Comparison of ENCODE assay signal across 10 cellular contexts in genomic region chr12:113424915-113425823, GRCh38. TPM values are rescaled to one million over a fixed set of nuclear protein-coding genes. Genes with fewer than 3 reads are reported as not detected.
A peak's percentile ranks its signal among the peaks of the same experiment; 100 is the strongest.
DNase-seq lines count a peak whose midpoint lies in the region; ATAC-seq and TF ChIP-seq lines count a peak whose summit lies in the region.
"Had no signal": no experiment of that assay in that cellular context is flagged by ENCODE, and none has a peak within 500 bp of the region (broad histone marks: within the 10 kb centered on the region; RNA-seq: fewer than 3 reads in every experiment).

No MANE protein-coding gene starts in this region.

- peaks cover 0 to 21% (median 14%) of the 10 kb centered on the region in 4 donors for H3K4me1 ChIP-seq in stomach

- H3K4me3 Mint-ChIP-seq in activated CD8-positive, alpha-beta T cell treated with anti-CD3 and anti-CD28 coated beads for 36 hours, result no peak overlapping the region
- H3K4me3 Mint-ChIP-seq in endothelial cell (ENCODE audit: unreplicated experiment), result no peak overlapping the region
- H3K4me3 Mint-ChIP-seq in mesothelial cell of epicardium, result no peak overlapping the region

- 61 to 68% (median 63%) methylated on average over 20 of the region's 20 CpGs for WGBS in stomach, 5 donors

- CTCF ChIA-PET in activated CD8-positive, alpha-beta T cell treated with anti-CD3 and anti-CD28 coated beads for 36 hours (lab: Charles Lee), result interaction anchor here (0.6 to 2.1 kb wide), 17 partner anchors 10 to 228 kb away, joined by 3 to 11 read pairs (median 4); no protein-coding TSS in a partner anchor

- intact Hi-C loops in activated CD8-positive, alpha-beta T cell treated with anti-CD3 and anti-CD28 coated beads for 36 hours (cut with micrococcal nuclease), result loop anchor here (2.0 kb wide), 1 partner anchor 112 kb away; no protein-coding TSS in a partner anchor
- intact Hi-C loops in stomach (cut with DNase I; ENCODE audit: low total_unique reads), result no loop called here

- no peak overlapping the region for H3K27ac Mint-ChIP-seq in activated CD8-positive, alpha-beta T cell treated with anti-CD3 and anti-CD28 coated beads for 36 hours
- H3K27ac Mint-ChIP-seq in endothelial cell (ENCODE audit: unreplicated experiment), result no peak overlapping the region
- H3K27ac Mint-ChIP-seq in mesothelial cell of epicardium, result no peak overlapping the region

- no peaks in the 10 kb centered on the region for H3K9me3 ChIP-seq in stomach
- H3K9me3 ChIP-seq: BLaER1 had no signal

- TF ChIP-seq EP300 in stomach (IDR thresholded peaks at IDR 0.05), result no peak

- POLR2A ChIA-PET in activated CD8-positive, alpha-beta T cell treated with anti-CD3 and anti-CD28 coated beads for 36 hours (lab: Charles Lee), result no interaction called here

- DNase-seq in NCI-H1436 (lab: John Stamatoyannopoulos, UW) (peak; percentile 7), NCI-H1436 treated with DMSO at 0.1 percent for 48 hours (lab: John Stamatoyannopoulos, UW) (no peak), NB4 (ENCODE audit: low read depth) (peak; percentile 81), endothelial cell (ENCODE audit: low spot score) (peak; percentile 78), mesothelial cell of epicardium (ENCODE audit: low spot score in 2 of 2, unreplicated experiment in 2 of 2) (peak in 1 of 2 experiments; percentile 70), stomach (peak; percentile 61)
- DNase-seq in activated CD8-positive, alpha-beta T cell treated with anti-CD3 and anti-CD28 coated beads for 36 hours, result peak; percentile 75

- peaks cover 0 to 26% (median 0%) of the 10 kb centered on the region in 3 donors for H3K27me3 ChIP-seq in stomach

- H3K4me3 ChIP-seq in NB4 (ENCODE audit: low read depth, low read length) (no peak overlapping the region), stomach (no peak overlapping the region)
- H3K4me3 ChIP-seq: BLaER1 had no signal

- H3K36me3 ChIP-seq in stomach, result no peaks in the 10 kb centered on the region
- H3K36me3 ChIP-seq: BLaER1 had no signal

- H3K9me3 Mint-ChIP-seq in activated CD8-positive, alpha-beta T cell treated with anti-CD3 and anti-CD28 coated beads for 36 hours, result no peaks in the 10 kb centered on the region
- H3K9me3 Mint-ChIP-seq in endothelial cell (ENCODE audit: unreplicated experiment), result no peaks in the 10 kb centered on the region
- H3K9me3 Mint-ChIP-seq in mesothelial cell of epicardium, result peaks cover 3% of the 10 kb centered on the region

- peak; percentile 70 for ATAC-seq in activated CD8-positive, alpha-beta T cell treated with anti-CD3 and anti-CD28 coated beads for 36 hours
- ATAC-seq in GM18505 (IDR thresholded peaks at IDR 0.05; ENCODE audit: unreplicated experiment), result no peak

- TF ChIP-seq POLR2A in NB4 (IDR thresholded peaks at IDR 0.05; ENCODE audit: extremely low read depth, insufficient read length) (no peak), stomach (IDR thresholded peaks at IDR 0.05) (no peak), GM18505 (IDR thresholded peaks at IDR 0.05; ENCODE audit: borderline replicate concordance, extremely low read depth, insufficient read depth, insufficient read length) (no peak)

- peaks cover 8% of the 10 kb centered on the region for H3K4me1 Mint-ChIP-seq in activated CD8-positive, alpha-beta T cell treated with anti-CD3 and anti-CD28 coated beads for 36 hours (ENCODE audit: low read depth)
- H3K4me1 Mint-ChIP-seq in endothelial cell (ENCODE audit: unreplicated experiment), result no peaks in the 10 kb centered on the region
- H3K4me1 Mint-ChIP-seq in mesothelial cell of epicardium, result peaks cover 11% of the 10 kb centered on the region

- H3K27me3 Mint-ChIP-seq in activated CD8-positive, alpha-beta T cell treated with anti-CD3 and anti-CD28 coated beads for 36 hours, result peaks cover 8% of the 10 kb centered on the region
- H3K27me3 Mint-ChIP-seq in endothelial cell (ENCODE audit: unreplicated experiment), result peaks cover 1% of the 10 kb centered on the region
- peaks cover 13% of the 10 kb centered on the region for H3K27me3 Mint-ChIP-seq in mesothelial cell of epicardium (ENCODE audit: low read depth)

- no peak overlapping the region for H3K27ac ChIP-seq in stomach
- H3K27ac ChIP-seq: BLaER1 had no signal

- TF ChIP-seq CTCF in NB4 (IDR thresholded peaks at IDR 0.05; ENCODE audit: low read depth, low read length) (peak; percentile 98), endothelial cell (IDR thresholded peaks at IDR 0.05; ENCODE audit: unreplicated experiment) (peak; percentile 94), mesothelial cell of epicardium (IDR thresholded peaks at IDR 0.05; ENCODE audit: unreplicated experiment) (peak; percentile 90), stomach (IDR thresholded peaks at IDR 0.05) (peak in 5 of 7 experiments; percentile 53 to 90 (median 73))
- peak; percentile 86 for TF ChIP-seq CTCF in activated CD8-positive, alpha-beta T cell treated with anti-CD3 and anti-CD28 coated beads for 36 hours (IDR thresholded peaks at IDR 0.05)

- no peaks in the 10 kb centered on the region for H3K36me3 Mint-ChIP-seq in activated CD8-positive, alpha-beta T cell treated with anti-CD3 and anti-CD28 coated beads for 36 hours (ENCODE audit: low read depth)
- H3K36me3 Mint-ChIP-seq in endothelial cell (ENCODE audit: low read depth, unreplicated experiment) (no peaks in the 10 kb centered on the region), mesothelial cell of epicardium (peaks cover 3% of the 10 kb centered on the region)

RNA-seq across cellular contexts. Expression of gene SDSL, which starts 3.0 kb away (rescaled TPM):
- total RNA-seq in activated CD8-positive, alpha-beta T cell treated with anti-CD3 and anti-CD28 coated beads for 36 hours, result not detected
- total RNA-seq in endothelial cell (ENCODE audit: unreplicated experiment) (1.3 TPM), mesothelial cell of epicardium (9.5 to 12.9 TPM (median 11.6 TPM) in 3 replicates), stomach (10 to 100 TPM in 2 of 5 donors, 1 to 10 TPM in 1, not detected in 2; 5.9 to 27.2 (median 16.2) TPM)
- 10 to 100 TPM; 11.8 to 19.6 (median 13.9) TPM for polyA plus RNA-seq in stomach

RNA-seq across cellular contexts. Expression of gene SDS, which starts 21.5 kb away (rescaled TPM):
- not detected for total RNA-seq in activated CD8-positive, alpha-beta T cell treated with anti-CD3 and anti-CD28 coated beads for 36 hours
- total RNA-seq in endothelial cell (ENCODE audit: unreplicated experiment) (not detected), mesothelial cell of epicardium (not detected in 3 replicates), stomach (1 to 10 TPM in 2 of 5 donors, not detected in 3; 1.2 to 4.2 TPM)
- polyA plus RNA-seq in stomach, result 1 to 10 TPM in 2 of 3 donors, under 1 TPM in 1; 0.25 to 4.7 (median 1.4) TPM

RNA-seq across cellular contexts. Expression of gene LHX5, which starts 46.5 kb away (rescaled TPM):
- not detected for total RNA-seq in activated CD8-positive, alpha-beta T cell treated with anti-CD3 and anti-CD28 coated beads for 36 hours
- total RNA-seq in endothelial cell (ENCODE audit: unreplicated experiment) (not detected), mesothelial cell of epicardium (not detected in 3 replicates), stomach (under 1 TPM in 2 of 5 donors, not detected in 3; 0.29 to 0.45 TPM)
- 1 to 10 TPM in 1 of 3 donors, under 1 TPM in 2; 0.43 to 1.4 (median 0.61) TPM for polyA plus RNA-seq in stomach
- polyA plus RNA-seq: esophagus had no signal
